8 cellular contexts compared by ENCODE assay signal in genomic region chr10:106795619-106796018, GRCh38.
DNase-seq lines count a peak whose midpoint lies in the region; ATAC-seq and TF ChIP-seq lines count a peak whose summit lies in the region.

No MANE protein-coding gene starts in this region.

- intact Hi-C loops in Caco-2 (cut with micrococcal nuclease; ENCODE audit: unreplicated experiment) (loop anchor here (5.0 kb wide), 1 partner anchor 347 kb away; no protein-coding TSS in a partner anchor), left lung (cut with DNase I) (no loop called here)

- H3K27me3 Mint-ChIP-seq in Caco-2 (ENCODE audit: insufficient read depth, unreplicated experiment): peaks cover 3% of the 10 kb centered on the region
- no peaks in the 10 kb centered on the region for H3K27me3 Mint-ChIP-seq in HFFc6 (ENCODE audit: insufficient read depth)

- no peak overlapping the region for H3K27ac ChIP-seq in left lung

- H3K4me1 ChIP-seq in Caco-2: no peaks in the 10 kb centered on the region
- no peaks in the 10 kb centered on the region for H3K4me1 ChIP-seq in left lung

- H3K9me3 ChIP-seq in Caco-2: no peaks in the 10 kb centered on the region
- H3K9me3 ChIP-seq in left lung: no peaks in the 10 kb centered on the region

- BruUV-seq in Caco-2 (replicated peaks; lab: Mats Ljungman, UMichigan): no TSS peak

- H3K27ac Mint-ChIP-seq in Caco-2 (ENCODE audit: unreplicated experiment): no peak overlapping the region
- no peak overlapping the region for H3K27ac Mint-ChIP-seq in HFFc6

- no peaks in the 10 kb centered on the region for H3K27me3 ChIP-seq in Caco-2 (replicated peaks; ENCODE audit: control insufficient read depth, insufficient read depth, low read length)
- H3K27me3 ChIP-seq in left lung: no peaks in the 10 kb centered on the region

- H3K36me3 Mint-ChIP-seq in Caco-2 (ENCODE audit: insufficient read depth, unreplicated experiment): no peaks in the 10 kb centered on the region
- no peaks in the 10 kb centered on the region for H3K36me3 Mint-ChIP-seq in HFFc6 (ENCODE audit: low read depth)

- H3K9me3 Mint-ChIP-seq in Caco-2 (ENCODE audit: unreplicated experiment): no peaks in the 10 kb centered on the region
- H3K9me3 Mint-ChIP-seq in HFFc6: peaks cover 20% of the 10 kb centered on the region

- H3K4me1 Mint-ChIP-seq in Caco-2 (ENCODE audit: low read depth, unreplicated experiment) (no peaks in the 10 kb centered on the region), HFFc6 (ENCODE audit: low read depth) (no peaks in the 10 kb centered on the region)

- peak; percentile 99 for ATAC-seq in GM19438 (IDR thresholded peaks at IDR 0.05; ENCODE audit: low read depth, unreplicated experiment)
- ATAC-seq in HG03354 (IDR thresholded peaks at IDR 0.05; ENCODE audit: poor library complexity, severe bottlenecking, unreplicated experiment): peak; percentile 95
- ATAC-seq in left lung: peak; percentile 81

- CTCF ChIA-PET in Caco-2 (lab: Charles Lee): no interaction called here

- no peak overlapping the region for H3K4me3 ChIP-seq in Caco-2 (ENCODE audit: low read depth, low read length)
- H3K4me3 ChIP-seq in left lung: no peak overlapping the region

- DNase-seq in Caco-2: peak in 1 of 2 experiments; percentile 25
- DNase-seq in SKM-1 (lab: John Stamatoyannopoulos, UW; ENCODE audit: unreplicated experiment): peak; percentile 3
- no peak for DNase-seq in left lung
- DNase-seq in GDM1 (lab: John Stamatoyannopoulos, UW): no peak
- no peak for DNase-seq in HFFc6
- DNase-seq in occipital lobe (lab: John Stamatoyannopoulos, UW): no peak

- POLR2A ChIA-PET in Caco-2 (lab: Charles Lee): no interaction called here

- TF ChIP-seq CTCF in Caco-2 (IDR thresholded peaks at IDR 0.05; ENCODE audit: insufficient read depth in 1 of 2, low read depth in 1 of 2, low read length in 1 of 2, severe bottlenecking in 1 of 2, unreplicated experiment in 1 of 2) (peak; percentile 26 to 38), left lung (IDR thresholded peaks at IDR 0.05) (peak in 1 of 2 donors; percentile 33), HFFc6 (IDR thresholded peaks at IDR 0.05) (no peak)

- no peak overlapping the region for H3K4me3 Mint-ChIP-seq in Caco-2 (ENCODE audit: unreplicated experiment)
- no peak overlapping the region for H3K4me3 Mint-ChIP-seq in HFFc6

- H3K36me3 ChIP-seq in Caco-2 (ENCODE audit: control insufficient read depth, insufficient read depth, low read length) (no peaks in the 10 kb centered on the region), left lung (no peaks in the 10 kb centered on the region)
